ENCODE assay signal across 9 cellular contexts in the genomic region with DNA sequence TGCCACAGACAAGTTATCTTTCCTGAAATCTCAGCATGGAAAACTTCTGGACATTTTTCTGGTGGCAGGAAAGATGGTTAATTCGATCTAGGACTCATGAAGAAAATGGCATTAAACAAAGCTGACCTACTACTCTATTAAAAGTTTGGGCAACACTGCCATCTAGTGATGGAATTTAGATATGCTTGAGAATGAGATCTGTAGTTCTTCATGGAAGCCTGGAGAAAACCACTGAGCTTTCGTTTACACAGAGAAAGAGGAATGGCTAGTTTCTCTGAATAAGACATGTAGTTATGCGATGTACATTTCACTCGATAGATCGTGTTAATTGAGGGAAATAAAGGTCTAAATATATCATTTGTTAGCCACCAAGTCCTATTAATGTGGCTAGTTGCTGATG. TPM values are rescaled to one million over a fixed set of nuclear protein-coding genes. Genes with fewer than 3 reads are reported as not detected.
A peak's percentile ranks its signal among the peaks of the same experiment; 100 is the strongest.
DNase-seq lines count a peak whose midpoint lies in the region; ATAC-seq and TF ChIP-seq lines count a peak whose summit lies in the region.
"Had no signal": no experiment of that assay in that cellular context is flagged by ENCODE, and none has a peak within 500 bp of the region (broad histone marks: within the 10 kb centered on the region; RNA-seq: fewer than 3 reads in every experiment).

No MANE protein-coding gene starts in this region.

- peaks cover 0 to 86% (median 25%) of the 10 kb centered on the region in 45 donors for H3K27me3 ChIP-seq in dorsolateral prefrontal cortex

- no peak overlapping the region for H3K27ac ChIP-seq in dorsolateral prefrontal cortex
- H3K27ac ChIP-seq: BLaER1 treated with 17β-estradiol and CSF1 and Interleukin-3, amounts not matched to agents 10 nM and 100 nM had no signal

- no peak overlapping the region for H3K27ac Mint-ChIP-seq in mesothelial cell of epicardium
- no peak overlapping the region for H3K27ac Mint-ChIP-seq in activated T-helper 2 cell treated with anti-CD3 and anti-CD28 coated beads, Interferon-gamma antibody, Interleukin-2, Interleukin-4, amounts not matched to agents 10 μg/mL and 5 μg/mL and 100 μg/mL, durations not matched to agents 14 hours and 24 hours and 36 hours

- peaks cover 3% of the 10 kb centered on the region for H3K4me1 Mint-ChIP-seq in mesothelial cell of epicardium
- no peaks in the 10 kb centered on the region for H3K4me1 Mint-ChIP-seq in activated T-helper 2 cell treated with anti-CD3 and anti-CD28 coated beads, Interferon-gamma antibody, Interleukin-2, Interleukin-4, amounts not matched to agents 10 μg/mL and 5 μg/mL and 100 μg/mL, durations not matched to agents 14 hours and 24 hours and 36 hours (ENCODE audit: low read depth)

- TF ChIP-seq RAD21 in Ishikawa (IDR thresholded peaks at IDR 0.05; ENCODE audit: low read depth) = peak; percentile 59

- peak; percentile 49 to 91 (median 75) for TF ChIP-seq CTCF in dorsolateral prefrontal cortex (IDR thresholded peaks at IDR 0.05 in 54 of 56, conservative IDR thresholded peaks at IDR 0.05 in 2 of 56; ENCODE audit: low read depth in 1 of 56, partially characterized antibody in 56 of 56)
- TF ChIP-seq CTCF in mesothelial cell of epicardium (IDR thresholded peaks at IDR 0.05; ENCODE audit: unreplicated experiment) = peak; percentile 88

- DNase-seq in NCI-H2196 (lab: John Stamatoyannopoulos, UW; ENCODE audit: unreplicated experiment) (peak; percentile 40), NCI-H2196 treated with DMSO at 0.1 percent for 48 hours (lab: John Stamatoyannopoulos, UW; ENCODE audit: unreplicated experiment) (no peak), OCI-M1 (lab: John Stamatoyannopoulos, UW) (peak; percentile 81), dorsolateral prefrontal cortex (peak in 1 of 10 donors; percentile 4), mesothelial cell of epicardium (ENCODE audit: low spot score in 2 of 2, unreplicated experiment in 2 of 2) (no peak)
- DNase-seq in activated T-helper 2 cell treated with anti-CD3 and anti-CD28 coated beads, Interferon-gamma antibody, Interleukin-2, Interleukin-4, amounts not matched to agents 10 μg/mL and 5 μg/mL and 100 μg/mL, durations not matched to agents 14 hours and 24 hours and 36 hours (ENCODE audit: low spot score) = no peak

- no peaks in the 10 kb centered on the region for H3K36me3 Mint-ChIP-seq in mesothelial cell of epicardium
- H3K36me3 Mint-ChIP-seq in activated T-helper 2 cell treated with anti-CD3 and anti-CD28 coated beads, Interferon-gamma antibody, Interleukin-2, Interleukin-4, amounts not matched to agents 10 μg/mL and 5 μg/mL and 100 μg/mL, durations not matched to agents 14 hours and 24 hours and 36 hours (ENCODE audit: low read depth) = no peaks in the 10 kb centered on the region

- ATAC-seq in GM21447 (IDR thresholded peaks at IDR 0.05; ENCODE audit: unreplicated experiment) = peak; percentile 65

- no peak overlapping the region for H3K4me3 Mint-ChIP-seq in mesothelial cell of epicardium
- H3K4me3 Mint-ChIP-seq in activated T-helper 2 cell treated with anti-CD3 and anti-CD28 coated beads, Interferon-gamma antibody, Interleukin-2, Interleukin-4, amounts not matched to agents 10 μg/mL and 5 μg/mL and 100 μg/mL, durations not matched to agents 14 hours and 24 hours and 36 hours (ENCODE audit: low read depth) = no peak overlapping the region

- TF ChIP-seq EP300 in Ishikawa (IDR thresholded peaks at IDR 0.05; ENCODE audit: borderline replicate concordance) = no peak

- no peak overlapping the region for H3K4me3 ChIP-seq in dorsolateral prefrontal cortex
- H3K4me3 ChIP-seq: BLaER1 treated with 17β-estradiol and CSF1 and Interleukin-3, amounts not matched to agents 10 nM and 100 nM had no signal

- intact Hi-C loops in dorsolateral prefrontal cortex (cut with DNase I) = loop anchor here (1.0 to 10.0 kb wide), 3 partner anchors 397 to 703 kb away; no protein-coding TSS in a partner anchor
- intact Hi-C loops in activated T-helper 2 cell treated with anti-CD3 and anti-CD28 coated beads, Interferon-gamma antibody, Interleukin-2, Interleukin-4, amounts not matched to agents 10 μg/mL and 5 μg/mL and 100 μg/mL, durations not matched to agents 14 hours and 24 hours and 36 hours (cut with micrococcal nuclease) = loop anchor here (1.0 kb wide), 1 partner anchor 397 kb away; no protein-coding TSS in a partner anchor

- H3K27me3 Mint-ChIP-seq in mesothelial cell of epicardium (ENCODE audit: low read depth) = no peaks in the 10 kb centered on the region
- H3K27me3 Mint-ChIP-seq in activated T-helper 2 cell treated with anti-CD3 and anti-CD28 coated beads, Interferon-gamma antibody, Interleukin-2, Interleukin-4, amounts not matched to agents 10 μg/mL and 5 μg/mL and 100 μg/mL, durations not matched to agents 14 hours and 24 hours and 36 hours (ENCODE audit: low read depth) = no peaks in the 10 kb centered on the region

- H3K9me3 Mint-ChIP-seq in mesothelial cell of epicardium = no peaks in the 10 kb centered on the region
- no peaks in the 10 kb centered on the region for H3K9me3 Mint-ChIP-seq in activated T-helper 2 cell treated with anti-CD3 and anti-CD28 coated beads, Interferon-gamma antibody, Interleukin-2, Interleukin-4, amounts not matched to agents 10 μg/mL and 5 μg/mL and 100 μg/mL, durations not matched to agents 14 hours and 24 hours and 36 hours

TF ChIP-seq in Ishikawa, 13 proteins besides CTCF, POLR2A, EP300 and RAD21:
- TF ChIP-seq TCF12 (IDR thresholded peaks at IDR 0.05; ENCODE audit: low read depth) = no peak
- TF ChIP-seq, protein P1, sequence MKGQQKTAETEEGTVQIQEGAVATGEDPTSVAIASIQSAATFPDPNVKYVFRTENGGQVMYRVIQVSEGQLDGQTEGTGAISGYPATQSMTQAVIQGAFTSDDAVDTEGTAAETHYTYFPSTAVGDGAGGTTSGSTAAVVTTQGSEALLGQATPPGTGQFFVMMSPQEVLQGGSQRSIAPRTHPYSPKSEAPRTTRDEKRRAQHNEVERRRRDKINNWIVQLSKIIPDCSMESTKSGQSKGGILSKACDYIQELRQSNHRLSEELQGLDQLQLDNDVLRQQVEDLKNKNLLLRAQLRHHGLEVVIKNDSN (IDR thresholded peaks at IDR 0.05) = no peak
- TF ChIP-seq FOXM1 (IDR thresholded peaks at IDR 0.05; ENCODE audit: borderline replicate concordance, low read depth) = no peak
- TF ChIP-seq CEBPB (IDR thresholded peaks at IDR 0.05) = no peak
- TF ChIP-seq, protein P2, sequence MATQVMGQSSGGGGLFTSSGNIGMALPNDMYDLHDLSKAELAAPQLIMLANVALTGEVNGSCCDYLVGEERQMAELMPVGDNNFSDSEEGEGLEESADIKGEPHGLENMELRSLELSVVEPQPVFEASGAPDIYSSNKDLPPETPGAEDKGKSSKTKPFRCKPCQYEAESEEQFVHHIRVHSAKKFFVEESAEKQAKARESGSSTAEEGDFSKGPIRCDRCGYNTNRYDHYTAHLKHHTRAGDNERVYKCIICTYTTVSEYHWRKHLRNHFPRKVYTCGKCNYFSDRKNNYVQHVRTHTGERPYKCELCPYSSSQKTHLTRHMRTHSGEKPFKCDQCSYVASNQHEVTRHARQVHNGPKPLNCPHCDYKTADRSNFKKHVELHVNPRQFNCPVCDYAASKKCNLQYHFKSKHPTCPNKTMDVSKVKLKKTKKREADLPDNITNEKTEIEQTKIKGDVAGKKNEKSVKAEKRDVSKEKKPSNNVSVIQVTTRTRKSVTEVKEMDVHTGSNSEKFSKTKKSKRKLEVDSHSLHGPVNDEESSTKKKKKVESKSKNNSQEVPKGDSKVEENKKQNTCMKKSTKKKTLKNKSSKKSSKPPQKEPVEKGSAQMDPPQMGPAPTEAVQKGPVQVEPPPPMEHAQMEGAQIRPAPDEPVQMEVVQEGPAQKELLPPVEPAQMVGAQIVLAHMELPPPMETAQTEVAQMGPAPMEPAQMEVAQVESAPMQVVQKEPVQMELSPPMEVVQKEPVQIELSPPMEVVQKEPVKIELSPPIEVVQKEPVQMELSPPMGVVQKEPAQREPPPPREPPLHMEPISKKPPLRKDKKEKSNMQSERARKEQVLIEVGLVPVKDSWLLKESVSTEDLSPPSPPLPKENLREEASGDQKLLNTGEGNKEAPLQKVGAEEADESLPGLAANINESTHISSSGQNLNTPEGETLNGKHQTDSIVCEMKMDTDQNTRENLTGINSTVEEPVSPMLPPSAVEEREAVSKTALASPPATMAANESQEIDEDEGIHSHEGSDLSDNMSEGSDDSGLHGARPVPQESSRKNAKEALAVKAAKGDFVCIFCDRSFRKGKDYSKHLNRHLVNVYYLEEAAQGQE (IDR thresholded peaks at IDR 0.05; ENCODE audit: low read depth) = no peak
- no peak for TF ChIP-seq ZBTB7A (IDR thresholded peaks at IDR 0.05; ENCODE audit: low read depth)
- TF ChIP-seq, protein P3, sequence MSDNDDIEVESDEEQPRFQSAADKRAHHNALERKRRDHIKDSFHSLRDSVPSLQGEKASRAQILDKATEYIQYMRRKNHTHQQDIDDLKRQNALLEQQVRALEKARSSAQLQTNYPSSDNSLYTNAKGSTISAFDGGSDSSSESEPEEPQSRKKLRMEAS (IDR thresholded peaks at IDR 0.05) = no peak
- no peak for TF ChIP-seq EGR1 (IDR thresholded peaks at IDR 0.05)
- TF ChIP-seq TAF1 (IDR thresholded peaks at IDR 0.05; ENCODE audit: low read depth) = no peak
- TF ChIP-seq TEAD4 (IDR thresholded peaks at IDR 0.05) = no peak
- no peak for TF ChIP-seq YY1 (IDR thresholded peaks at IDR 0.05; ENCODE audit: low read depth)
- TF ChIP-seq NFIC (IDR thresholded peaks at IDR 0.05) = no peak
TF ChIP-seq in Ishikawa: peak in this region for 0.

RNA-seq across cellular contexts. Expression of a gene that starts 51.7 kb away (rescaled TPM):
- total RNA-seq in dorsolateral prefrontal cortex (10 to 100 TPM in 118 of 120 experiments, 1 to 10 TPM in 2; 7.6 to 45.4 (median 26.8) TPM), mesothelial cell of epicardium (6.3 to 6.9 TPM (median 6.6 TPM) in 3 replicates)
- not detected in 2 replicates for total RNA-seq in activated T-helper 2 cell treated with anti-CD3 and anti-CD28 coated beads, Interferon-gamma antibody, Interleukin-2, Interleukin-4, amounts not matched to agents 10 μg/mL and 5 μg/mL and 100 μg/mL, durations not matched to agents 14 hours and 24 hours and 36 hours

Comparison
In these comparisons a context has a peak if more than half of its experiments do, and no peak if none do; other contexts are left out.
1. DNase-seq: peak in NCI-H2196 (single experiment) and OCI-M1 (single experiment); none in NCI-H2196 treated with DMSO at 0.1 percent for 48 hours (single experiment), mesothelial cell of epicardium (0 of 2) and activated T-helper 2 cell treated with anti-CD3 and anti-CD28 coated beads, Interferon-gamma antibody, Interleukin-2, Interleukin-4, amounts not matched to agents 10 μg/mL and 5 μg/mL and 100 μg/mL, durations not matched to agents 14 hours and 24 hours and 36 hours (single experiment).